27 cellular contexts compared by ENCODE assay signal in genomic region chr19:55175117-55175867, GRCh38. TPM values are rescaled to one million over a fixed set of nuclear protein-coding genes. Genes with fewer than 3 reads are reported as not detected.
A peak's percentile ranks its signal among the peaks of the same experiment; 100 is the strongest.
DNase-seq lines count a peak whose midpoint lies in the region; ATAC-seq and TF ChIP-seq lines count a peak whose summit lies in the region.
"Had no signal": no experiment of that assay in that cellular context is flagged by ENCODE, and none has a peak within 500 bp of the region (broad histone marks: within the 10 kb centered on the region; RNA-seq: fewer than 3 reads in every experiment).

No MANE protein-coding gene starts in this region.

- H3K4me1 ChIP-seq in endodermal cell (ENCODE audit: control insufficient read depth, insufficient read depth, low read length) = no peaks in the 10 kb centered on the region
- peaks cover 17% of the 10 kb centered on the region for H3K4me1 ChIP-seq in osteoblast (ENCODE audit: insufficient read depth, low read length)

- H3K9me3 ChIP-seq in endodermal cell (ENCODE audit: control insufficient read depth, low read length) (no peaks in the 10 kb centered on the region), osteoblast (ENCODE audit: low read depth, low read length) (no peaks in the 10 kb centered on the region)
- H3K9me3 ChIP-seq: breast epithelium, colonic mucosa, gastroesophageal sphincter had no signal

- H3K27me3 ChIP-seq in endodermal cell (ENCODE audit: control insufficient read depth, insufficient read depth, low read length, poor library complexity, severe bottlenecking) (peaks cover 81% of the 10 kb centered on the region), osteoblast (ENCODE audit: insufficient read depth, low read length) (peaks cover 12% of the 10 kb centered on the region)

- no peak overlapping the region for H2AFZ ChIP-seq in osteoblast (ENCODE audit: low read length)

- peaks cover 2% of the 10 kb centered on the region for H4K20me1 ChIP-seq in osteoblast (ENCODE audit: insufficient read depth, low read length)

- DNase-seq in NCI-H82 (lab: John Stamatoyannopoulos, UW) (peak; percentile 59), NCI-H82 treated with DMSO at 0.1 percent for 48 hours (lab: John Stamatoyannopoulos, UW; ENCODE audit: unreplicated experiment) (no peak), NCI-H2227 (lab: John Stamatoyannopoulos, UW; ENCODE audit: unreplicated experiment) (peak; percentile 94), endodermal cell (peak; percentile 70), osteoblast (ENCODE audit: insufficient read length, low spot score, missing footprints) (peak; percentile 85), glomerular visceral epithelial cell (ENCODE audit: extremely low spot score) (no peak)
- DNase-seq in stimulated activated CD4-positive, alpha-beta T cell treated with anti-CD3 and anti-CD28 coated beads, Interleukin-1b, Interleukin-23, amount 100 ng/mL, for 48 hours = no peak
- DNase-seq: activated CD4-positive, alpha-beta T cell treated with anti-CD3 and anti-CD28 coated beads, Interleukin-2, amount 10 ng/mL, durations not matched to agents 7 days and 5 days; activated CD8-positive, alpha-beta memory T cell treated with anti-CD3 and anti-CD28 coated beads, Interleukin-2, amount 10 ng/mL, durations not matched to agents 7 days and 5 days; activated naive CD4-positive, alpha-beta T cell treated with anti-CD3 and anti-CD28 coated beads, Interleukin-2, amount 10 ng/mL, durations not matched to agents 7 days and 5 days; amniotic stem cell; colonic mucosa; HCEC 1CT; kidney glomerular epithelial cell; NCI-H1048; NCI-H2081; small intestine; stimulated activated CD4-positive, alpha-beta T cell treated with anti-CD3 and anti-CD28 coated beads, Interleukin-2, amount 100 ng/mL, for 24 hours had no signal

- H3K36me3 ChIP-seq in endodermal cell (ENCODE audit: control insufficient read depth, insufficient read depth, low read length) (no peaks in the 10 kb centered on the region), osteoblast (ENCODE audit: insufficient read depth, low read length) (no peaks in the 10 kb centered on the region)
- H3K36me3 ChIP-seq: breast epithelium, colonic mucosa, gastroesophageal sphincter had no signal

- ATAC-seq in GM19455 (IDR thresholded peaks at IDR 0.05; ENCODE audit: unreplicated experiment) = no peak
- ATAC-seq: activated CD8-positive, alpha-beta memory T cell treated with anti-CD3 and anti-CD28 coated beads, Interleukin-2, amount 10 ng/mL, durations not matched to agents 7 days and 5 days; gastroesophageal sphincter; GM12878 had no signal

- 89 to 95% methylated on average over 36 to 43 of the region's 43 CpGs for WGBS in endodermal cell (ENCODE audit: insufficient coverage in 1 of 2, insufficient read length in 1 of 2), 2 experiments

- H3K36me3 Mint-ChIP-seq in endodermal cell (ENCODE audit: low read depth) = no peaks in the 10 kb centered on the region
- H3K36me3 Mint-ChIP-seq: activated CD8-positive, alpha-beta memory T cell treated with anti-CD3 and anti-CD28 coated beads, Interleukin-2, amount 10 ng/mL, durations not matched to agents 7 days and 5 days had no signal

- H3K27ac ChIP-seq in endodermal cell (ENCODE audit: low read depth, low read length) = no peak overlapping the region
- no peak overlapping the region for H3K27ac ChIP-seq in osteoblast (ENCODE audit: low read depth, low read length)
- H3K27ac ChIP-seq: breast epithelium, colonic mucosa, gastroesophageal sphincter, HL-60 had no signal

- H3K9me3 Mint-ChIP-seq in endodermal cell = no peaks in the 10 kb centered on the region
- H3K9me3 Mint-ChIP-seq: memory B cell; T-helper 2 cell treated with Interferon-gamma antibody and Interleukin-4, amounts not matched to agents 5 μg/mL and 100 μg/mL, for 36 hours had no signal

- H3K79me2 ChIP-seq in osteoblast (ENCODE audit: insufficient read depth, low read length) = no peaks in the 10 kb centered on the region

- no peak overlapping the region for H3K4me2 ChIP-seq in osteoblast (ENCODE audit: insufficient read depth, low read length)

- H3K27ac Mint-ChIP-seq in endodermal cell = no peak overlapping the region
- H3K27ac Mint-ChIP-seq: activated CD4-positive, alpha-beta T cell treated with anti-CD3 and anti-CD28 coated beads, Interleukin-2, amount 10 ng/mL, durations not matched to agents 7 days and 5 days; activated CD8-positive, alpha-beta memory T cell treated with anti-CD3 and anti-CD28 coated beads, Interleukin-2, amount 10 ng/mL, durations not matched to agents 7 days and 5 days; activated naive CD4-positive, alpha-beta T cell treated with anti-CD3 and anti-CD28 coated beads, Interleukin-2, amount 10 ng/mL, durations not matched to agents 7 days and 5 days; memory B cell; T-helper 2 cell treated with Interferon-gamma antibody and Interleukin-4, amounts not matched to agents 5 μg/mL and 100 μg/mL, for 36 hours had no signal

- H3K4me3 Mint-ChIP-seq in endodermal cell = no peak overlapping the region
- H3K4me3 Mint-ChIP-seq: activated CD4-positive, alpha-beta T cell treated with anti-CD3 and anti-CD28 coated beads, Interleukin-2, amount 10 ng/mL, durations not matched to agents 7 days and 5 days; activated naive CD4-positive, alpha-beta T cell treated with anti-CD3 and anti-CD28 coated beads, Interleukin-2, amount 10 ng/mL, durations not matched to agents 7 days and 5 days; memory B cell had no signal

- H3K4me3 ChIP-seq in endodermal cell (ENCODE audit: low read length) (no peak overlapping the region), osteoblast (ENCODE audit: insufficient read depth, low read length) (no peak overlapping the region)
- H3K4me3 ChIP-seq: colonic mucosa, gastroesophageal sphincter, GM12878 had no signal

- H3K27me3 Mint-ChIP-seq in endodermal cell (ENCODE audit: insufficient read depth) = peaks cover 98% of the 10 kb centered on the region

- no peak overlapping the region for H3K9ac ChIP-seq in endodermal cell (ENCODE audit: extremely low read depth, low read length, poor library complexity, severe bottlenecking)

- no peak for TF ChIP-seq CTCF in endodermal cell (conservative IDR thresholded peaks at IDR 0.05)
- no peak for TF ChIP-seq CTCF in osteoblast (IDR thresholded peaks at IDR 0.05; ENCODE audit: extremely low read depth, low read depth, low read length)

- H3K4me1 Mint-ChIP-seq in endodermal cell = peaks cover 3% of the 10 kb centered on the region

RNA-seq across cellular contexts. Expression of gene SYT5, which starts 4.8 kb away (rescaled TPM):
- not detected for total RNA-seq in endodermal cell
- 6.1 TPM for polyA plus RNA-seq in endodermal cell (2013, experiment 1 of 2)
- polyA plus RNA-seq in endodermal cell (2013, experiment 2 of 2) = 7.9 TPM
- total RNA-seq in osteoblast = not detected in 2 replicates
- total RNA-seq: activated CD8-positive, alpha-beta memory T cell treated with anti-CD3 and anti-CD28 coated beads, Interleukin-2, amount 10 ng/mL, durations not matched to agents 7 days and 5 days; GM12878; subcutaneous adipose tissue; ureter had no signal

RNA-seq across cellular contexts. Expression of gene DNAAF3, which starts 8.9 kb away (rescaled TPM):
- total RNA-seq in endodermal cell (1 to 10 TPM; 5.9 to 9.5 TPM), osteoblast (0.59 and 0.72 TPM in 2 replicates)
- 10.2 TPM for polyA plus RNA-seq in endodermal cell (2013, experiment 1 of 2)
- 7.5 TPM for polyA plus RNA-seq in endodermal cell (2013, experiment 2 of 2)
- total RNA-seq: activated CD4-positive, alpha-beta T cell treated with anti-CD3 and anti-CD28 coated beads, Interleukin-2, amount 10 ng/mL, durations not matched to agents 7 days and 5 days; GM12878 had no signal
- polyA plus RNA-seq: GM12878 had no signal

RNA-seq across cellular contexts. Expression of gene TNNI3, which starts 17.8 kb away (rescaled TPM):
- total RNA-seq in endodermal cell (10 to 100 TPM in 1 of 2 donors, 1 to 10 TPM in 1; 9.8 to 14.2 TPM), osteoblast (not detected in 2 replicates)
- 9.9 TPM for polyA plus RNA-seq in endodermal cell (2013, experiment 1 of 2)
- polyA plus RNA-seq in endodermal cell (2013, experiment 2 of 2) = 9.5 TPM
- total RNA-seq: activated CD4-positive, alpha-beta T cell treated with anti-CD3 and anti-CD28 coated beads, Interleukin-2, amount 10 ng/mL, durations not matched to agents 7 days and 5 days; activated CD8-positive, alpha-beta memory T cell treated with anti-CD3 and anti-CD28 coated beads, Interleukin-2, amount 10 ng/mL, durations not matched to agents 7 days and 5 days; gastroesophageal sphincter; GM12878; subcutaneous adipose tissue; ureter had no signal
- polyA plus RNA-seq: GM12878 had no signal

RNA-seq across cellular contexts. Expression of gene TNNT1, which starts 26.3 kb away (rescaled TPM):
- 10 to 100 TPM; 22.9 to 66.7 TPM for total RNA-seq in endodermal cell
- 43.3 TPM for polyA plus RNA-seq in endodermal cell (2013, experiment 1 of 2)
- 40.7 TPM for polyA plus RNA-seq in endodermal cell (2013, experiment 2 of 2)
- total RNA-seq in osteoblast = 0.29 TPM in 1 of 2 replicates, not detected in the other

RNA-seq across cellular contexts. Expression of gene PTPRH, which starts 34.0 kb away (rescaled TPM):
- not detected for total RNA-seq in endodermal cell
- 2.1 TPM for polyA plus RNA-seq in endodermal cell (2013, experiment 1 of 2)
- polyA plus RNA-seq in endodermal cell (2013, experiment 2 of 2) = 1.3 TPM
- 0.88 and 1.1 TPM in 2 replicates for total RNA-seq in osteoblast
- total RNA-seq: activated CD4-positive, alpha-beta T cell treated with anti-CD3 and anti-CD28 coated beads, Interleukin-2, amount 10 ng/mL, durations not matched to agents 7 days and 5 days; activated CD8-positive, alpha-beta memory T cell treated with anti-CD3 and anti-CD28 coated beads, Interleukin-2, amount 10 ng/mL, durations not matched to agents 7 days and 5 days had no signal
- polyA plus RNA-seq: GM12878 had no signal

Comparison
In these comparisons a context has a peak if more than half of its experiments do, and no peak if none do; other contexts are left out.
1. DNase-seq: peak in NCI-H82 (single experiment), NCI-H2227 (single experiment), endodermal cell (single experiment) and osteoblast (single experiment); none in NCI-H82 treated with DMSO at 0.1 percent for 48 hours (single experiment), stimulated activated CD4-positive, alpha-beta T cell treated with anti-CD3 and anti-CD28 coated beads, Interleukin-1b, Interleukin-23, amount 100 ng/mL, for 48 hours (single experiment) and glomerular visceral epithelial cell (single experiment).
2. RNA of gene TNNI3, which starts 17.8 kb away (total RNA-seq): 9.8 to 14.2 TPM in endodermal cell; not detected in osteoblast; every median in the first group is over 10 times any median in the second.